Comparison of ENCODE assay signal across 1 cellular context in genomic region chr14:105531088-105531957, GRCh38.
TF ChIP-seq lines count a peak whose summit lies in the region.

No MANE protein-coding gene starts in this region.

TF ChIP-seq in HepG2, 621 proteins besides CTCF, POLR2A, EP300 and RAD21 (continues in another document):
- TF ChIP-seq TBX2 (CRISPR knock-in tag; IDR thresholded peaks at IDR 0.05; ENCODE audit: borderline replicate concordance) (no peak), AKAP8 (CRISPR knock-in tag; IDR thresholded peaks at IDR 0.05) (peak; percentile 37), ZNF556 (CRISPR knock-in tag; IDR thresholded peaks at IDR 0.05; ENCODE audit: borderline replicate concordance) (no peak), PCBP1 (IDR thresholded peaks at IDR 0.05; ENCODE audit: borderline replicate concordance, low read depth, low read length) (no peak), ZC3H13 (CRISPR knock-in tag; IDR thresholded peaks at IDR 0.05) (peak; percentile 84; the same call in 1 of the 2 replicates), ZBTB39 (CRISPR knock-in tag; IDR thresholded peaks at IDR 0.05) (0 out of 2 replicates have a peak, but pooled peaks have one; percentile 23), PHF21A (CRISPR knock-in tag; IDR thresholded peaks at IDR 0.05) (no peak), AGO2 (optimal IDR thresholded peaks at IDR 0.05; ENCODE audit: low read depth, low read length) (peak; percentile 93), ZHX2 (IDR thresholded peaks at IDR 0.05; ENCODE audit: low read depth) (no peak), ZHX2 (CRISPR knock-in tag; IDR thresholded peaks at IDR 0.05; ENCODE audit: borderline replicate concordance) (no peak), ZBTB42 (CRISPR knock-in tag; IDR thresholded peaks at IDR 0.05) (no peak), MED1 (CRISPR knock-in tag; IDR thresholded peaks at IDR 0.05) (no peak), RXRA (CRISPR knock-in tag; IDR thresholded peaks at IDR 0.05) (no peak), FLYWCH1 (CRISPR knock-in tag; IDR thresholded peaks at IDR 0.05) (no peak), EHMT2 (IDR thresholded peaks at IDR 0.05; ENCODE audit: borderline replicate concordance, low read depth, low read length) (no peak), ZNF460 (CRISPR knock-in tag; IDR thresholded peaks at IDR 0.05; ENCODE audit: borderline replicate concordance) (no peak), ZNF589 (CRISPR knock-in tag; conservative IDR thresholded peaks at IDR 0.05) (no peak), AGO1 (IDR thresholded peaks at IDR 0.05; ENCODE audit: low read depth, low read length, poor library complexity, severe bottlenecking) (peak; percentile 70), TOE1 (CRISPR knock-in tag; IDR thresholded peaks at IDR 0.05) (no peak), ZBTB34 (CRISPR knock-in tag; IDR thresholded peaks at IDR 0.05) (no peak), ZNF441 (CRISPR knock-in tag; IDR thresholded peaks at IDR 0.05; ENCODE audit: borderline replicate concordance) (no peak), ZNF224 (CRISPR knock-in tag; IDR thresholded peaks at IDR 0.05) (no peak), ZNF343 (CRISPR knock-in tag; IDR thresholded peaks at IDR 0.05) (no peak), ZNF557 (CRISPR knock-in tag; IDR thresholded peaks at IDR 0.05) (no peak), MIXL1 (CRISPR knock-in tag; IDR thresholded peaks at IDR 0.05) (no peak), ZNF652 (CRISPR knock-in tag; IDR thresholded peaks at IDR 0.05; ENCODE audit: borderline replicate concordance, low read depth) (no peak), DMAP1 (CRISPR knock-in tag; IDR thresholded peaks at IDR 0.05) (no peak), PRDM10 (CRISPR knock-in tag; IDR thresholded peaks at IDR 0.05; ENCODE audit: low read depth) (no peak), HNRNPH1 (optimal IDR thresholded peaks at IDR 0.05; ENCODE audit: low read depth, low read length) (no peak), ZNF607 (CRISPR knock-in tag; IDR thresholded peaks at IDR 0.05; ENCODE audit: borderline replicate concordance) (no peak), RBFOX2 (IDR thresholded peaks at IDR 0.05; ENCODE audit: low read depth, low read length) (peak; percentile 47; the same call in 1 of the 2 replicates), ZNF780A (CRISPR knock-in tag; IDR thresholded peaks at IDR 0.05) (no peak), MLLT10 (CRISPR knock-in tag; IDR thresholded peaks at IDR 0.05) (no peak), FOXO4 (CRISPR knock-in tag; conservative IDR thresholded peaks at IDR 0.05) (0 out of 2 replicates have a peak, but pooled peaks have one; percentile 14), KAT8 (CRISPR knock-in tag; IDR thresholded peaks at IDR 0.05) (no peak), ELF4 (CRISPR knock-in tag; IDR thresholded peaks at IDR 0.05; ENCODE audit: borderline replicate concordance) (no peak), AHDC1 (CRISPR knock-in tag; IDR thresholded peaks at IDR 0.05; ENCODE audit: borderline replicate concordance) (no peak), ZBTB10 (CRISPR knock-in tag; IDR thresholded peaks at IDR 0.05; ENCODE audit: borderline replicate concordance) (no peak), TAF15 (IDR thresholded peaks at IDR 0.05; ENCODE audit: low read depth, low read length, poor library complexity, severe bottlenecking) (peak; percentile 57)
